ENCODE assay signal across 20 cellular contexts in genomic region chr6:76465410-76465809, GRCh38.
"Had no signal": no experiment of that assay in that cellular context is flagged by ENCODE, and none has a peak within 500 bp of the region (broad histone marks: within the 10 kb centered on the region; RNA-seq: fewer than 3 reads in every experiment).

No MANE protein-coding gene starts in this region.

- FAIRE-seq: kidney, small intestine had no signal

- H3K9me3 ChIP-seq: left ventricle myocardium inferior, ovary, right atrium auricular region, thyroid gland, upper lobe of left lung, uterus had no signal

- H3K4me3 ChIP-seq: hepatocyte, left ventricle myocardium inferior, lung, neural progenitor cell, ovary, right atrium auricular region, thyroid gland, upper lobe of left lung, uterus had no signal

- H3K4me2 ChIP-seq: hepatocyte, neural progenitor cell had no signal

- H3K9ac ChIP-seq: neural progenitor cell had no signal

- H3K27ac ChIP-seq: hepatocyte, left ventricle myocardium inferior, neural progenitor cell, ovary, right atrium auricular region, thyroid gland, upper lobe of left lung, uterus had no signal

- DNase-seq: effector CD4-positive, alpha-beta T cell; foreskin melanocyte; head of caudate nucleus; kidney; left cardiac atrium; left ventricle myocardium inferior; mesenchymal stem cell; midbrain; nucleus accumbens; ovary; small intestine; stimulated activated CD4-positive, alpha-beta T cell treated with anti-CD3 and anti-CD28 coated beads, Interleukin-2, amount 100 ng/mL, for 48 hours; stimulated activated naive CD4-positive, alpha-beta T cell treated with Interleukin-2 at 50 U/mL for 16 hours; thyroid gland; upper lobe of left lung; uterus had no signal

- H3K4me1 ChIP-seq: left ventricle myocardium inferior, neural progenitor cell, right atrium auricular region, thyroid gland, upper lobe of left lung, uterus had no signal

- H2AFZ ChIP-seq: hepatocyte, neural progenitor cell had no signal

- H3K27me3 ChIP-seq: hepatocyte, neural progenitor cell, ovary, right atrium auricular region, thyroid gland, upper lobe of left lung, uterus had no signal

- H3K36me3 ChIP-seq: left ventricle myocardium inferior, neural progenitor cell, ovary, right atrium auricular region, thyroid gland, upper lobe of left lung, uterus had no signal

- H3K79me2 ChIP-seq: hepatocyte had no signal
